In the genomic region with DNA sequence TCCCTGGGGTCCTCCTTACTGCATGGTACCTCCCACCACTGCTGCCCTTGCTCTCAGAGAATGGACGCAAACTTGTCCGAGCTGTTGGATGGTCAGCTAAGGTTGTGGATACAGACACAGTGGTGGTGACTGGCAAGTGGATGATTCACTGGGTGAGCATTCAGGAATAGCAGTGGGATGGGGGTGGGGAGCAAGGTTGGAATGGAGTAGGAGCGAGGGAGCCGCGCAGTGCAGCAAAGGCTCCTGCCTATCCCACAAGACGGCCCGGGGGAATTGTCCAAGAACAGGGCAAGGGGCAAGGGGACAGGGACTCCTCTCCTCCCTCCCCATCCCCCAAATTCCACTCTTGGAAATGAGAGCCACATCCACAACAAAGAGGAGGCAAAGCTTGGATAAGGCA, we compare ENCODE assay signal across 21 cellular contexts.
DNase-seq lines count a peak whose midpoint lies in the region; ATAC-seq and TF ChIP-seq lines count a peak whose summit lies in the region.
"Had no signal": no experiment of that assay in that cellular context is flagged by ENCODE, and none has a peak within 500 bp of the region (broad histone marks: within the 10 kb centered on the region; RNA-seq: fewer than 3 reads in every experiment).

No MANE protein-coding gene starts in this region.

- no peak for TF ChIP-seq POLR2A in right lobe of liver (IDR thresholded peaks at IDR 0.05)

- 100% methylated on average over 2 of the region's 7 CpGs for WGBS in right lobe of liver (ENCODE audit: insufficient coverage, low coverage, low lambda C conversion rate, missing lambda C conversion rate)

- peak; percentile 0 for DNase-seq in HK-2 (ENCODE audit: unreplicated experiment)
- peak; percentile 51 to 79 for DNase-seq in SJSA1 (ENCODE audit: low read depth in 1 of 2, low spot score in 2 of 2)
- DNase-seq in iris pigment epithelial cell (ENCODE audit: low read depth) = peak; percentile 25
- DNase-seq in NOMO-1 treated with dmso at 0.1 percent for 144 hours (lab: John Stamatoyannopoulos, UW; ENCODE audit: unreplicated experiment) = no peak
- DNase-seq in foreskin melanocyte = no peak
- DNase-seq in right lobe of liver = no peak
- DNase-seq: activated CD4-positive, alpha-beta T cell treated with anti-CD3 and anti-CD28 coated beads for 36 hours; activated gamma-delta T cell treated with Interleukin-2 at 50 U/mL for 16 hours; activated T-cell treated with anti-CD3 and anti-CD28 coated beads, Interleukin-2, amount 50 U/mL, for 24 hours; body of pancreas; CD4-positive, CD25-positive, alpha-beta regulatory T cell; cerebellar nuclear complex; mucosa of descending colon; NCI-H1105 treated with DMSO at 0.1 percent for 48 hours; NCI-H2029; NCI-H2227 treated with DMSO at 0.1 percent for 48 hours; NCI-H748 treated with DMSO at 0.1 percent for 48 hours; spleen had no signal

- no peaks in the 10 kb centered on the region for H3K9me3 ChIP-seq in SJSA1 (replicated peaks)
- H3K9me3 ChIP-seq in right lobe of liver = no peaks in the 10 kb centered on the region
- H3K9me3 ChIP-seq: body of pancreas, mucosa of descending colon had no signal

- H3K36me3 ChIP-seq in SJSA1 (no peaks in the 10 kb centered on the region), right lobe of liver (no peaks in the 10 kb centered on the region)
- H3K36me3 ChIP-seq: spleen had no signal

- H3K27ac ChIP-seq in SJSA1 (no peak overlapping the region), right lobe of liver (no peak overlapping the region)
- H3K27ac ChIP-seq: body of pancreas, HL-60, spleen had no signal

- no peak for TF ChIP-seq CTCF in right lobe of liver (IDR thresholded peaks at IDR 0.05)

- ATAC-seq in GM19395 (IDR thresholded peaks at IDR 0.05; ENCODE audit: unreplicated experiment) (no peak), right lobe of liver (no peak)
- ATAC-seq: activated CD4-positive, alpha-beta T cell treated with anti-CD3 and anti-CD28 coated beads for 36 hours; body of pancreas; GM23338; mucosa of descending colon had no signal

- no peak overlapping the region for H3K4me3 ChIP-seq in SJSA1
- H3K4me3 ChIP-seq in right lobe of liver = no peak overlapping the region
- H3K4me3 ChIP-seq: body of pancreas, GM23338, mucosa of descending colon, spleen had no signal

- H3K4me1 ChIP-seq in SJSA1 (replicated peaks) (peaks cover 25% of the 10 kb centered on the region), right lobe of liver (peaks cover 0 to 5% (median 0%) of the 10 kb centered on the region in 4 donors)
- H3K4me1 ChIP-seq: body of pancreas, spleen had no signal

- H3K27me3 ChIP-seq in SJSA1 (replicated peaks) (no peaks in the 10 kb centered on the region), right lobe of liver (no peaks in the 10 kb centered on the region)
- H3K27me3 ChIP-seq: body of pancreas had no signal

- intact Hi-C loops in right lobe of liver (cut with DNase I) = loop anchor here (10.0 kb wide), 2 partner anchors 62 to 192 kb away; no protein-coding TSS in a partner anchor

Comparison
In these comparisons a context has a peak if more than half of its experiments do, and no peak if none do; other contexts are left out.
1. DNase-seq: peak in HK-2 (single experiment), SJSA1 (2 of 2) and iris pigment epithelial cell (single experiment); none in NOMO-1 treated with dmso at 0.1 percent for 144 hours (single experiment), foreskin melanocyte (single experiment) and right lobe of liver (0 of 3).